17 cellular contexts compared by ENCODE assay signal in genomic region chr16:18796377-18796776, GRCh38. TPM values are rescaled to one million over a fixed set of nuclear protein-coding genes. Genes with fewer than 3 reads are reported as not detected.
DNase-seq lines count a peak whose midpoint lies in the region; ATAC-seq, FAIRE-seq and TF ChIP-seq lines count a peak whose summit lies in the region.
"Had no signal": no experiment of that assay in that cellular context is flagged by ENCODE, and none has a peak within 500 bp of the region (broad histone marks: within the 10 kb centered on the region; RNA-seq: fewer than 3 reads in every experiment).

No MANE protein-coding gene starts in this region.

- H3K27me3 ChIP-seq in endothelial cell of umbilical vein (ENCODE audit: control insufficient read depth in 2 of 2, insufficient read depth in 2 of 2, low read length in 2 of 2) (no peaks in the 10 kb centered on the region), GM23338 (ENCODE audit: insufficient read depth) (no peaks in the 10 kb centered on the region)

- DNase-seq in activated CD4-positive, alpha-beta T cell treated with anti-CD3 and anti-CD28 coated beads, Interleukin-2, amount 10 ng/mL, durations not matched to agents 7 days and 5 days, result no peak
- DNase-seq in activated CD4-positive, alpha-beta T cell treated with anti-CD3 and anti-CD28 coated beads for 4 hours, result no peak
- DNase-seq in Calu3 (no peak), endothelial cell of umbilical vein (ENCODE audit: low read depth, low spot score) (peak; percentile 69), GM23338 (ENCODE audit: low spot score) (no peak), cortex of kidney (lab: John Stamatoyannopoulos, UW) (no peak), anterior cingulate cortex (lab: John Stamatoyannopoulos, UW) (no peak)
- DNase-seq: 8988T, COR-L47, GDM1, GOT3, NCI-H1105, NCI-H1694 treated with DMSO at 0.1 percent for 48 hours, SHP77 had no signal

- intact Hi-C loops in Calu3 (cut with micrococcal nuclease; ENCODE audit: unreplicated experiment) (no loop called here), endothelial cell of umbilical vein (cut with micrococcal nuclease) (loop anchor here (2.0 kb wide), 1 partner anchor 14 kb away; no protein-coding TSS in a partner anchor)

- ATAC-seq in GM23338, result no peak
- ATAC-seq: K562 had no signal

- TF ChIP-seq POLR2A in endothelial cell of umbilical vein (IDR thresholded peaks at IDR 0.05; ENCODE audit: low read depth, low read length), result no peak

- dilution Hi-C loops in endothelial cell of umbilical vein (cut with MboI; ENCODE audit: extremely low pct_ligation_motif_present, low sequenced_read_pairs), result loop anchor here (25.0 kb wide), 1 partner anchor 316 kb away; the partner anchor contains the start of gene ITPRIPL2

- POLR2A ChIA-PET in activated CD4-positive, alpha-beta T cell treated with anti-CD3 and anti-CD28 coated beads, Interleukin-2, amount 10 ng/mL, durations not matched to agents 7 days and 5 days (lab: Charles Lee), result no interaction called here
- POLR2A ChIA-PET in endothelial cell of umbilical vein (lab: Charles Lee), result no interaction called here

- CTCF ChIA-PET in activated CD4-positive, alpha-beta T cell treated with anti-CD3 and anti-CD28 coated beads, Interleukin-2, amount 10 ng/mL, durations not matched to agents 7 days and 5 days (lab: Charles Lee), result no interaction called here
- CTCF ChIA-PET in Calu3 (lab: Charles Lee) (interaction anchor here (1.4 kb wide), 1 partner anchor 340 kb away, joined by 3 read pairs; no protein-coding TSS in a partner anchor), endothelial cell of umbilical vein (lab: Charles Lee) (no interaction called here)

- H3K9ac ChIP-seq in endothelial cell of umbilical vein (replicated peaks; ENCODE audit: extremely low read depth, insufficient read depth, low read length), result no peak overlapping the region

- H3K9me1 ChIP-seq in endothelial cell of umbilical vein (replicated peaks; ENCODE audit: control insufficient read depth, extremely low read depth, insufficient read depth, low read length), result no peaks in the 10 kb centered on the region

- H3K9me3 ChIP-seq in endothelial cell of umbilical vein (replicated peaks; ENCODE audit: control insufficient read depth, insufficient read depth, low read length), result no peaks in the 10 kb centered on the region

- H3K9me3 Mint-ChIP-seq in activated CD4-positive, alpha-beta T cell treated with anti-CD3 and anti-CD28 coated beads, Interleukin-2, amount 10 ng/mL, durations not matched to agents 7 days and 5 days, result no peaks in the 10 kb centered on the region
- H3K9me3 Mint-ChIP-seq in Calu3 (ENCODE audit: low read depth, unreplicated experiment), result no peaks in the 10 kb centered on the region
- H3K9me3 Mint-ChIP-seq in GM23338, result no peaks in the 10 kb centered on the region

- peak overlapping the region; percentile 70 for H3K27ac ChIP-seq in VCaP
- H3K27ac ChIP-seq in endothelial cell of umbilical vein (ENCODE audit: insufficient read depth, low read depth, low read length), result no peak overlapping the region
- no peak overlapping the region for H3K27ac ChIP-seq in GM23338 (ENCODE audit: low read depth)

- BruUV-seq in Calu3 (replicated peaks; lab: Mats Ljungman, UMichigan) (no TSS peak), endothelial cell of umbilical vein (replicated peaks; lab: Mats Ljungman, UMichigan) (no TSS peak)

- H3K27ac Mint-ChIP-seq in activated CD4-positive, alpha-beta T cell treated with anti-CD3 and anti-CD28 coated beads, Interleukin-2, amount 10 ng/mL, durations not matched to agents 7 days and 5 days, result peak overlapping the region; percentile 50
- peak overlapping the region; percentile 69 for H3K27ac Mint-ChIP-seq in Calu3 (ENCODE audit: unreplicated experiment)
- no peak overlapping the region for H3K27ac Mint-ChIP-seq in GM23338
- H3K27ac Mint-ChIP-seq: B cell had no signal

- H3K79me2 ChIP-seq in endothelial cell of umbilical vein (ENCODE audit: control insufficient read depth, insufficient read depth, low read length) (peaks cover 65% of the 10 kb centered on the region), GM23338 (replicated peaks; ENCODE audit: insufficient read depth) (peaks cover 60% of the 10 kb centered on the region)

- H3K4me1 ChIP-seq in endothelial cell of umbilical vein (ENCODE audit: control insufficient read depth, extremely low read depth, insufficient read depth, low read length), result peaks cover 44% of the 10 kb centered on the region
- peaks cover 14% of the 10 kb centered on the region for H3K4me1 ChIP-seq in GM23338 (ENCODE audit: insufficient read depth)

- peaks cover 76% of the 10 kb centered on the region for H3K36me3 Mint-ChIP-seq in activated CD4-positive, alpha-beta T cell treated with anti-CD3 and anti-CD28 coated beads, Interleukin-2, amount 10 ng/mL, durations not matched to agents 7 days and 5 days (ENCODE audit: low read depth)
- H3K36me3 Mint-ChIP-seq in Calu3 (ENCODE audit: insufficient read depth, unreplicated experiment) (peaks cover 92% of the 10 kb centered on the region), GM23338 (ENCODE audit: low read depth) (peaks cover 81% of the 10 kb centered on the region)

- no peak overlapping the region for H3K4me3 ChIP-seq in endothelial cell of umbilical vein (replicated peaks in 1 of 3; ENCODE audit: insufficient read depth in 1 of 3, low read depth in 1 of 3, low read length in 3 of 3)
- no peak overlapping the region for H3K4me3 ChIP-seq in GM23338
- H3K4me3 ChIP-seq: K562 had no signal

- no peak for TF ChIP-seq CTCF in Calu3 (IDR thresholded peaks at IDR 0.05; ENCODE audit: unreplicated experiment)
- TF ChIP-seq CTCF in VCaP (conservative IDR thresholded peaks at IDR 0.05), result no peak
- TF ChIP-seq CTCF in endothelial cell of umbilical vein (IDR thresholded peaks at IDR 0.05; ENCODE audit: extremely low read depth in 1 of 2, insufficient read depth in 1 of 2, low read depth in 1 of 2, low read length in 2 of 2), result no peak
- no peak for TF ChIP-seq CTCF in GM23338 (conservative IDR thresholded peaks at IDR 0.05; ENCODE audit: low read depth in 2 of 2)

- no peak overlapping the region for H3K4me3 Mint-ChIP-seq in activated CD4-positive, alpha-beta T cell treated with anti-CD3 and anti-CD28 coated beads, Interleukin-2, amount 10 ng/mL, durations not matched to agents 7 days and 5 days
- peak overlapping the region; percentile 32 for H3K4me3 Mint-ChIP-seq in Calu3 (ENCODE audit: low read depth, unreplicated experiment)
- no peak overlapping the region for H3K4me3 Mint-ChIP-seq in GM23338
- H3K4me3 Mint-ChIP-seq: B cell had no signal

- H2AFZ ChIP-seq in endothelial cell of umbilical vein (ENCODE audit: low read depth, low read length) (no peak overlapping the region), GM23338 (no peak overlapping the region)

- peak; percentile 59 for FAIRE-seq in endothelial cell of umbilical vein (lab: Jason Lieb, UNC)
- FAIRE-seq: K562 had no signal

- H3K4me2 ChIP-seq in endothelial cell of umbilical vein (ENCODE audit: insufficient read depth, low read length), result peak overlapping the region; percentile 53
- H3K4me2 ChIP-seq in GM23338, result no peak overlapping the region

- H3F3A ChIP-seq in GM23338 (replicated peaks; ENCODE audit: low read depth), result peaks cover 2% of the 10 kb centered on the region; the same call in 1 of the 2 replicates

- no peaks in the 10 kb centered on the region for H3K27me3 Mint-ChIP-seq in activated CD4-positive, alpha-beta T cell treated with anti-CD3 and anti-CD28 coated beads, Interleukin-2, amount 10 ng/mL, durations not matched to agents 7 days and 5 days
- H3K27me3 Mint-ChIP-seq in Calu3 (ENCODE audit: unreplicated experiment) (no peaks in the 10 kb centered on the region), GM23338 (ENCODE audit: insufficient read depth, low read depth, poor library complexity) (peaks cover 3% of the 10 kb centered on the region)
- H3K27me3 Mint-ChIP-seq: B cell had no signal

- H3K36me3 ChIP-seq in endothelial cell of umbilical vein (ENCODE audit: control insufficient read depth in 2 of 2, extremely low read depth in 1 of 2, insufficient read depth in 2 of 2, low read length in 2 of 2) (peaks cover 8 to 9% of the 10 kb centered on the region in 2 experiments), GM23338 (ENCODE audit: insufficient read depth) (peaks cover 63% of the 10 kb centered on the region)

- no peaks in the 10 kb centered on the region for H3K9me2 ChIP-seq in GM23338 (ENCODE audit: insufficient read depth)

- H4K20me1 ChIP-seq in endothelial cell of umbilical vein (replicated peaks; ENCODE audit: control insufficient read depth, extremely low read depth, insufficient read depth, low read length), result peaks cover 10% of the 10 kb centered on the region
- peaks cover 39% of the 10 kb centered on the region for H4K20me1 ChIP-seq in GM23338 (replicated peaks; ENCODE audit: insufficient read depth)

- H3K4me1 Mint-ChIP-seq in activated CD4-positive, alpha-beta T cell treated with anti-CD3 and anti-CD28 coated beads, Interleukin-2, amount 10 ng/mL, durations not matched to agents 7 days and 5 days, result peaks cover 52% of the 10 kb centered on the region
- H3K4me1 Mint-ChIP-seq in Calu3 (ENCODE audit: low read depth, unreplicated experiment) (peaks cover 36% of the 10 kb centered on the region), GM23338 (peaks cover 17% of the 10 kb centered on the region)

RNA-seq across cellular contexts. Expression of gene ARL6IP1, which starts 5.0 kb away (rescaled TPM):
- 100 to 1,000 TPM; 276 to 321 TPM for total RNA-seq in activated CD4-positive, alpha-beta T cell treated with anti-CD3 and anti-CD28 coated beads, Interleukin-2, amount 10 ng/mL, durations not matched to agents 7 days and 5 days
- total RNA-seq in Calu3 (2022) (296 and 313 TPM in 2 replicates), endothelial cell of umbilical vein (202 and 251 TPM in 2 replicates)
- polyA plus RNA-seq in endothelial cell of umbilical vein (204 and 338 TPM in 2 replicates), GM23338 (2016; fragmentation: Nextera tagmentation; extraction: Ambion mirVana) (160 and 192 TPM in 2 replicates)
- polyA plus RNA-seq in endothelial cell of umbilical vein (2011; cell fraction: cytosol; rRNA removed), result 262 and 327 TPM in 2 replicates
- 119 and 159 TPM in 2 replicates for polyA plus RNA-seq in endothelial cell of umbilical vein (2011; cell fraction: nucleus; rRNA removed)
- polyA plus RNA-seq in endothelial cell of umbilical vein (2012), result 240 and 260 TPM in 2 replicates
- 595 and 633 TPM in 2 replicates for polyA minus RNA-seq in endothelial cell of umbilical vein
- polyA minus RNA-seq in endothelial cell of umbilical vein (2011; cell fraction: cytosol; rRNA and poly(A)+ RNA removed), result 197 TPM
- polyA minus RNA-seq in endothelial cell of umbilical vein (2011; cell fraction: nucleus; rRNA and poly(A)+ RNA removed), result 97.9 and 145 TPM in 2 replicates
- total RNA-seq in GM23338 (2014; rRNA removed; shearing (Covaris generic)), result 250 and 270 TPM in 2 replicates

RNA-seq across cellular contexts. Expression of gene RPS15A, which starts 6.2 kb away (rescaled TPM):
- 1,000 to 10,000 TPM; 1,939 to 2,119 TPM for total RNA-seq in activated CD4-positive, alpha-beta T cell treated with anti-CD3 and anti-CD28 coated beads, Interleukin-2, amount 10 ng/mL, durations not matched to agents 7 days and 5 days
- total RNA-seq in Calu3 (2022) (1,182 and 1,352 TPM in 2 replicates), endothelial cell of umbilical vein (1,299 and 1,300 TPM in 2 replicates)
- polyA plus RNA-seq in endothelial cell of umbilical vein (3,719 and 4,163 TPM in 2 replicates), GM23338 (2016; fragmentation: Nextera tagmentation; extraction: Ambion mirVana) (2,163 and 2,303 TPM in 2 replicates)
- 5,885 and 6,474 TPM in 2 replicates for polyA plus RNA-seq in endothelial cell of umbilical vein (2011; cell fraction: cytosol; rRNA removed)
- 1,198 and 1,313 TPM in 2 replicates for polyA plus RNA-seq in endothelial cell of umbilical vein (2011; cell fraction: nucleus; rRNA removed)
- polyA plus RNA-seq in endothelial cell of umbilical vein (2012), result 2,862 and 3,456 TPM in 2 replicates
- polyA minus RNA-seq in endothelial cell of umbilical vein, result 885 and 1,100 TPM in 2 replicates
- 345 TPM for polyA minus RNA-seq in endothelial cell of umbilical vein (2011; cell fraction: cytosol; rRNA and poly(A)+ RNA removed)
- 106 and 139 TPM in 2 replicates for polyA minus RNA-seq in endothelial cell of umbilical vein (2011; cell fraction: nucleus; rRNA and poly(A)+ RNA removed)
- 1,984 and 2,171 TPM in 2 replicates for total RNA-seq in GM23338 (2014; rRNA removed; shearing (Covaris generic))
